In the genomic region with DNA sequence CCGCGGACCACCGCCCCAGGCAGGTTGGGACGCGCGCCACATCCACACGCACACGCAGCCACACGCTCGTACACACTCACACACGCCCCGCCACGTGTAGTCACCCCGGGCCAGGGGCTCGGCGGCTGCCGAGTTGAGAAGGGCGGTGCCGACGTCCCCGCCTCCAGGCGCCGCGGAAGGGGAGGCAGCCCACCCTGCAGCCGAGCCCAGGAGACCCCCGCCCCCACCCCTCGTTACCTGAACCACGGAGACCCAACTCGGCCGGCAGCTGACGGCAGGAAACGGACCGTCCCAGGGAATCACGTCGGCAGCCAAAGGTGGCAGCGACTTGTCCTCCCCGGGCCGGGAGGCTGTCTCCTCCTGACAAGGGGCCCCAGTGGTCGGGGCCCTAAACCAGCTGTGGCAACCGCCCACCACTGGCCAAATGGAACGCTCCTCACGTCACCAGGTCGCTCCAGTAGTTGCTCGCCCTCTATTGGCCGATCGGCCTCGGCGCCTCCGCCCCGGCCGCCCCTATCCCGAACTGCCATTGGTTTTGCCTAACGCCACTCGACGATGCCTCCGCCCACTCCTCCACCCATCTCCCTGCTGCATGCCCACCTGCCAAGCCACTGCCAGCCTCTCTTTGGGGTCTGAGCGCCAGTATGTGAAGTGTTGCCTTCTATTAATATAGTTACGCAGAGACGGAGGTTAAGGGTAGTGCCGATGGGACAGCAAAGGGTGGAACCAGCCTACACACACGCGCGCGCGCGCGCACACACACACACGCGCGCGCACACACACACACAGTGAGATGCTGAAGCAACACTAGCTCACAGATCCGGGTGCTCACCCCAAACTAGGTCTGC, we compare ENCODE assay signal across 1 cellular context.
TF ChIP-seq lines count a peak whose summit lies in the region.

TSS of gene ZDHHC9 (minus strand) at position 428 of the 848 bp plus-strand sequence. CDS start 1,941 bp downstream, outside the sequence.

TF ChIP-seq in K562, 482 proteins besides CTCF, POLR2A, EP300 and RAD21 (continued from another document):
- TF ChIP-seq CREB1 (IDR thresholded peaks at IDR 0.05) (peak; percentile 77), CREB1 (CRISPR knock-in tag; IDR thresholded peaks at IDR 0.05) (peak; percentile 78), ATF1 (CRISPR knock-in tag; IDR thresholded peaks at IDR 0.05) (no peak), ATF1 (tag; IDR thresholded peaks at IDR 0.05) (peak; percentile 91), HDAC1 (IDR thresholded peaks at IDR 0.05) (peak in 1 of 2 experiments; percentile 78; a peak in 2 of 4 replicates), RBM25 (IDR thresholded peaks at IDR 0.05; ENCODE audit: low read depth, low read length, severe bottlenecking) (peak; percentile 87), DDX20 (tag; IDR thresholded peaks at IDR 0.05; ENCODE audit: low read depth) (no peak), NR4A1 (CRISPR knock-in tag; IDR thresholded peaks at IDR 0.05) (no peak), NR4A1 (tag; IDR thresholded peaks at IDR 0.05) (no peak), NR2C2 (CRISPR knock-in tag; IDR thresholded peaks at IDR 0.05) (no peak), NR2C2 (tag; IDR thresholded peaks at IDR 0.05) (0 out of 2 replicates have a peak, but pooled peaks have one; percentile 12), PHF8 (IDR thresholded peaks at IDR 0.05; ENCODE audit: borderline replicate concordance, low read length) (peak; percentile 80; the same call in 1 of the 2 replicates), HNRNPL (IDR thresholded peaks at IDR 0.05; ENCODE audit: low read depth, low read length) (peak; percentile 17; the same call in 1 of the 2 replicates), CCNT2 (IDR thresholded peaks at IDR 0.05; ENCODE audit: borderline replicate concordance, extremely low read depth, insufficient read length, low read depth, low read length) (peak; percentile 20), ETS1 (conservative IDR thresholded peaks at IDR 0.05; ENCODE audit: control insufficient read depth, low read depth, low read length) (0 out of 2 replicates have a peak, but pooled peaks have one; percentile 22), POLR2G (IDR thresholded peaks at IDR 0.05; ENCODE audit: low read depth, low read length) (peak; percentile 84), PBX2 (CRISPR knock-in tag; IDR thresholded peaks at IDR 0.05; ENCODE audit: low read depth) (peak; percentile 74), PBX2 (tag; conservative IDR thresholded peaks at IDR 0.05; ENCODE audit: low read depth) (peak; percentile 96), FOXK2 (conservative IDR thresholded peaks at IDR 0.05 in 1 of 2, IDR thresholded peaks at IDR 0.05 in 1 of 2; ENCODE audit: low read depth in 2 of 2) (peak in 1 of 2 experiments; percentile 36; a peak in 1 of 4 replicates), ZNF253 (CRISPR knock-in tag; conservative IDR thresholded peaks at IDR 0.05) (no peak), KDM5B (IDR thresholded peaks at IDR 0.05; ENCODE audit: insufficient replicate concordance, low read depth, low read length) (peak; percentile 74), JUND (IDR thresholded peaks at IDR 0.05; ENCODE audit: borderline replicate concordance, low read depth, low read length) (peak; percentile 49), JUND (tag; IDR thresholded peaks at IDR 0.05; ENCODE audit: borderline replicate concordance, low read depth, low read length) (no peak)
- TF ChIP-seq, protein P1, sequence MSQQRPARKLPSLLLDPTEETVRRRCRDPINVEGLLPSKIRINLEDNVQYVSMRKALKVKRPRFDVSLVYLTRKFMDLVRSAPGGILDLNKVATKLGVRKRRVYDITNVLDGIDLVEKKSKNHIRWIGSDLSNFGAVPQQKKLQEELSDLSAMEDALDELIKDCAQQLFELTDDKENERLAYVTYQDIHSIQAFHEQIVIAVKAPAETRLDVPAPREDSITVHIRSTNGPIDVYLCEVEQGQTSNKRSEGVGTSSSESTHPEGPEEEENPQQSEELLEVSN (IDR thresholded peaks at IDR 0.05; ENCODE audit: borderline replicate concordance in 1 of 2, extremely low read depth in 1 of 2, insufficient read depth in 1 of 2, insufficient read length in 1 of 2, low read depth in 1 of 2, low read length in 1 of 2, poor library complexity in 1 of 2, severe bottlenecking in 1 of 2): peak in 1 of 2 experiments; percentile 20
- TF ChIP-seq, protein P2, sequence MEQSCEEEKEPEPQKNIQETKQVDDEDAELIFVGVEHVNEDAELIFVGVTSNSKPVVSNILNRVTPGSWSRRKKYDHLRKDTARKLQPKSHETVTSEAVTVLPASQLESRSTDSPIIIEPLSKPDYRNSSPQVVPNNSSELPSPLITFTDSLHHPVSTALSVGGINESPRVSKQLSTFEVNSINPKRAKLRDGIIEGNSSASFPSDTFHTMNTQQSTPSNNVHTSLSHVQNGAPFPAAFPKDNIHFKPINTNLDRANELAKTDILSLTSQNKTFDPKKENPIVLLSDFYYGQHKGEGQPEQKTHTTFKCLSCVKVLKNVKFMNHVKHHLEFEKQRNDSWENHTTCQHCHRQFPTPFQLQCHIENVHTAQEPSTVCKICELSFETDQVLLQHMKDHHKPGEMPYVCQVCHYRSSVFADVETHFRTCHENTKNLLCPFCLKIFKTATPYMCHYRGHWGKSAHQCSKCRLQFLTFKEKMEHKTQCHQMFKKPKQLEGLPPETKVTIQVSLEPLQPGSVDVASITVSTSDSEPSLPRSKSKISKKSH (CRISPR knock-in tag; IDR thresholded peaks at IDR 0.05): no peak
- TF ChIP-seq, protein P3, sequence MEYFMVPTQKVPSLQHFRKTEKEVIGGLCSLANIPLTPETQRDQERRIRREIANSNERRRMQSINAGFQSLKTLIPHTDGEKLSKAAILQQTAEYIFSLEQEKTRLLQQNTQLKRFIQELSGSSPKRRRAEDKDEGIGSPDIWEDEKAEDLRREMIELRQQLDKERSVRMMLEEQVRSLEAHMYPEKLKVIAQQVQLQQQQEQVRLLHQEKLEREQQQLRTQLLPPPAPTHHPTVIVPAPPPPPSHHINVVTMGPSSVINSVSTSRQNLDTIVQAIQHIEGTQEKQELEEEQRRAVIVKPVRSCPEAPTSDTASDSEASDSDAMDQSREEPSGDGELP (CRISPR knock-in tag; IDR thresholded peaks at IDR 0.05; ENCODE audit: borderline replicate concordance): peak; percentile 98
- TF ChIP-seq, protein P4, sequence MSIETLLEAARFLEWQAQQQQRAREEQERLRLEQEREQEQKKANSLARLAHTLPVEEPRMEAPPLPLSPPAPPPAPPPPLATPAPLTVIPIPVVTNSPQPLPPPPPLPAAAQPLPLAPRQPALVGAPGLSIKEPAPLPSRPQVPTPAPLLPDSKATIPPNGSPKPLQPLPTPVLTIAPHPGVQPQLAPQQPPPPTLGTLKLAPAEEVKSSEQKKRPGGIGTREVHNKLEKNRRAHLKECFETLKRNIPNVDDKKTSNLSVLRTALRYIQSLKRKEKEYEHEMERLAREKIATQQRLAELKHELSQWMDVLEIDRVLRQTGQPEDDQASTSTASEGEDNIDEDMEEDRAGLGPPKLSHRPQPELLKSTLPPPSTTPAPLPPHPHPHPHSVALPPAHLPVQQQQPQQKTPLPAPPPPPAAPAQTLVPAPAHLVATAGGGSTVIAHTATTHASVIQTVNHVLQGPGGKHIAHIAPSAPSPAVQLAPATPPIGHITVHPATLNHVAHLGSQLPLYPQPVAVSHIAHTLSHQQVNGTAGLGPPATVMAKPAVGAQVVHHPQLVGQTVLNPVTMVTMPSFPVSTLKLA (conservative IDR thresholded peaks at IDR 0.05): peak; percentile 80 to 90
